In genomic region chr16:15643453-15644305, GRCh38 we compare ENCODE assay signal across 1 cellular context.
A peak's percentile ranks its signal among the peaks of the same experiment; 100 is the strongest.
TF ChIP-seq lines count a peak whose summit lies in the region.

No MANE protein-coding gene starts in this region.

TF ChIP-seq in GM12878, 131 proteins besides CTCF, POLR2A, EP300 and RAD21 (continued from another document):
- TF ChIP-seq NFIC (IDR thresholded peaks at IDR 0.05; ENCODE audit: low read depth, low read length) (peak; percentile 39; the same call in 1 of the 2 replicates), USF2 (IDR thresholded peaks at IDR 0.05; ENCODE audit: borderline replicate concordance, low read depth, low read length) (peak; percentile 66; the same call in 1 of the 2 replicates), IKZF1 (conservative IDR thresholded peaks at IDR 0.05) (peak; percentile 4; the same call in 1 of the 2 replicates), RBBP5 (conservative IDR thresholded peaks at IDR 0.05) (no peak), ZNF622 (IDR thresholded peaks at IDR 0.05) (no peak), IKZF2 (IDR thresholded peaks at IDR 0.05) (peak; percentile 35 to 57), YY1 (IDR thresholded peaks at IDR 0.05; ENCODE audit: low read depth, low read length) (peak; percentile 85), FOS (IDR thresholded peaks at IDR 0.05; ENCODE audit: borderline replicate concordance, extremely low read depth, insufficient read length) (no peak), NBN (IDR thresholded peaks at IDR 0.05) (peak; percentile 20; the same call in 1 of the 2 replicates), MLLT1 (IDR thresholded peaks at IDR 0.05) (0 out of 2 replicates have a peak, but pooled peaks have one; percentile 23), ZBED1 (IDR thresholded peaks at IDR 0.05; ENCODE audit: borderline replicate concordance) (no peak), KLF5 (IDR thresholded peaks at IDR 0.05; ENCODE audit: partially characterized antibody) (peak; percentile 46), TAF1 (IDR thresholded peaks at IDR 0.05; ENCODE audit: borderline replicate concordance, low read depth, low read length) (0 out of 2 replicates have a peak, but pooled peaks have one; percentile 8), NKRF (conservative IDR thresholded peaks at IDR 0.05) (peak; percentile 31; the same call in 1 of the 2 replicates), ZNF207 (IDR thresholded peaks at IDR 0.05; ENCODE audit: borderline replicate concordance) (peak; percentile 61; the same call in 1 of the 2 replicates), PBX3 (IDR thresholded peaks at IDR 0.05; ENCODE audit: insufficient replicate concordance, low read depth, low read length) (no peak), SMAD5 (IDR thresholded peaks at IDR 0.05; ENCODE audit: low read depth) (no peak), PRDM15 (CRISPR knock-in tag; IDR thresholded peaks at IDR 0.05) (0 out of 2 replicates have a peak, but pooled peaks have one; percentile 33), BHLHE40 (IDR thresholded peaks at IDR 0.05; ENCODE audit: borderline replicate concordance in 1 of 2, low read depth in 2 of 2, low read length in 1 of 2) (peak; percentile 70 to 86), ZBTB11 (CRISPR knock-in tag; IDR thresholded peaks at IDR 0.05) (no peak), ESRRA (IDR thresholded peaks at IDR 0.05; ENCODE audit: low read length) (no peak), CHD1 (IDR thresholded peaks at IDR 0.05; ENCODE audit: low read depth, low read length) (peak; percentile 77), ZNF384 (IDR thresholded peaks at IDR 0.05; ENCODE audit: borderline replicate concordance, low read depth, low read length) (peak; percentile 57), CHD4 (IDR thresholded peaks at IDR 0.05) (no peak), ATF3 (IDR thresholded peaks at IDR 0.05; ENCODE audit: borderline replicate concordance, extremely low read depth, low read depth, low read length) (peak; percentile 58; the same call in 1 of the 2 replicates)
TF ChIP-seq in GM12878: peak in this region for 19.
